In genomic region chr10:13397052-13397451, GRCh38 we compare ENCODE assay signal across 5 cellular contexts.
"Had no signal": no experiment of that assay in that cellular context is flagged by ENCODE, and none has a peak within 500 bp of the region (broad histone marks: within the 10 kb centered on the region; RNA-seq: fewer than 3 reads in every experiment).

No MANE protein-coding gene starts in this region.

- H3K4me3 Mint-ChIP-seq: IgD-negative memory B cell had no signal

- H3K4me3 ChIP-seq: GM23248 had no signal

- H3K36me3 Mint-ChIP-seq: IgD-negative memory B cell had no signal

- FAIRE-seq: HTR-8/SVneo had no signal

- H2AFZ ChIP-seq: GM23248 had no signal

- DNase-seq: GM23248, H7, KG1 had no signal

- H3K4me1 Mint-ChIP-seq: IgD-negative memory B cell had no signal

- H3K27ac ChIP-seq: GM23248 had no signal

- H3K27ac Mint-ChIP-seq: IgD-negative memory B cell had no signal

- H3K9ac ChIP-seq: GM23248 had no signal
